ENCODE assay signal across 13 cellular contexts in genomic region chr6:148358196-148358785, GRCh38. TPM values are rescaled to one million over a fixed set of nuclear protein-coding genes. Genes with fewer than 3 reads are reported as not detected.
DNase-seq lines count a peak whose midpoint lies in the region; ATAC-seq, FAIRE-seq and TF ChIP-seq lines count a peak whose summit lies in the region.
"Had no signal": no experiment of that assay in that cellular context is flagged by ENCODE, and none has a peak within 500 bp of the region (broad histone marks: within the 10 kb centered on the region; RNA-seq: fewer than 3 reads in every experiment).

No MANE protein-coding gene starts in this region.

- ATAC-seq in T-helper 17 cell (peak; percentile 47), pancreas (peak; percentile 53 to 85 (median 74)), GM21360 (IDR thresholded peaks at IDR 0.05; ENCODE audit: unreplicated experiment) (no peak)

- H3K4me1 ChIP-seq in pancreas: no peaks in the 10 kb centered on the region

- H3K4me3 ChIP-seq in fibroblast of pulmonary artery (replicated peaks; ENCODE audit: low read depth, low read length) (no peak overlapping the region), pancreas (no peak overlapping the region)

- no peak for TF ChIP-seq CTCF in fibroblast of pulmonary artery (IDR thresholded peaks at IDR 0.05; ENCODE audit: low read length, missing control alignments)
- no peak for TF ChIP-seq CTCF in pancreas (IDR thresholded peaks at IDR 0.05)

- no peaks in the 10 kb centered on the region for H3K36me3 Mint-ChIP-seq in T-helper 17 cell (ENCODE audit: low read depth)
- H3K36me3 Mint-ChIP-seq: CD4-positive, CD25-positive, alpha-beta regulatory T cell; IgD-negative memory B cell had no signal

- H3K36me3 ChIP-seq in pancreas: no peaks in the 10 kb centered on the region

- peak overlapping the region; percentile 53 for H3K4me3 Mint-ChIP-seq in T-helper 17 cell
- H3K4me3 Mint-ChIP-seq: CD4-positive, CD25-positive, alpha-beta regulatory T cell; central memory CD8-positive, alpha-beta T cell; IgD-negative memory B cell had no signal

- no peak overlapping the region for H3K27ac Mint-ChIP-seq in T-helper 17 cell
- H3K27ac Mint-ChIP-seq: CD4-positive, CD25-positive, alpha-beta regulatory T cell; IgD-negative memory B cell had no signal

- peaks cover 8% of the 10 kb centered on the region for H3K4me1 Mint-ChIP-seq in T-helper 17 cell
- H3K4me1 Mint-ChIP-seq: CD4-positive, CD25-positive, alpha-beta regulatory T cell; central memory CD8-positive, alpha-beta T cell; IgD-negative memory B cell had no signal

- no peak overlapping the region for H3K27ac ChIP-seq in pancreas

- FAIRE-seq in pancreas (lab: Jason Lieb, UNC): no peak

- no peaks in the 10 kb centered on the region for H3K27me3 ChIP-seq in pancreas

- 49 to 53% methylated on average over 7 of the region's 7 CpGs for WGBS in pancreas, 2 donors

- DNase-seq in GM03348 (ENCODE audit: low spot score) (peak; percentile 67), T-helper 17 cell (no peak), fibroblast of pulmonary artery (ENCODE audit: low read depth) (peak; percentile 88), pancreas (peak in 1 of 6 donors; percentile 17), AML-193 (lab: John Stamatoyannopoulos, UW) (no peak), NCI-H774 (lab: John Stamatoyannopoulos, UW) (no peak)
- no peak for DNase-seq in stimulated activated naive CD4-positive, alpha-beta T cell treated with Interleukin-2 at 50 U/mL for 16 hours (lab: John Stamatoyannopoulos, UW)
- DNase-seq: CD4-positive, CD25-positive, alpha-beta regulatory T cell; NCI-H526; T-helper 2 cell had no signal

- peaks cover 31% of the 10 kb centered on the region for H3K27me3 Mint-ChIP-seq in T-helper 17 cell

- intact Hi-C loops in pancreas (cut with DNase I): no loop called here

- H3K9me3 ChIP-seq in T-helper 17 cell (ENCODE audit: control insufficient read depth, low read length, poor library complexity, severe bottlenecking) (no peaks in the 10 kb centered on the region), pancreas (no peaks in the 10 kb centered on the region)

RNA-seq across cellular contexts. Expression of gene SASH1, which starts 15.7 kb away (rescaled TPM):
- 10 to 100 TPM in 1 of 2 donors, 1 to 10 TPM in 1; 6.2 to 19.9 TPM for total RNA-seq in T-helper 17 cell
- total RNA-seq in pancreas: 10 to 100 TPM in 3 of 6 donors, 1 to 10 TPM in 3; 7.6 to 15.3 (median 10.2) TPM
- polyA plus RNA-seq in pancreas: 1 to 10 TPM; 5.1 to 7.0 TPM
- total RNA-seq: CD4-positive, CD25-positive, alpha-beta regulatory T cell had no signal

Comparison
In these comparisons a context has a peak if more than half of its experiments do, and no peak if none do; other contexts are left out.
1. DNase-seq: peak in GM03348 (single experiment) and fibroblast of pulmonary artery (single experiment); none in T-helper 17 cell (0 of 3), AML-193 (0 of 2), NCI-H774 (single experiment) and stimulated activated naive CD4-positive, alpha-beta T cell treated with Interleukin-2 at 50 U/mL for 16 hours (single experiment).